Comparison of ENCODE assay signal across 9 cellular contexts in genomic region chr3:55434789-55435188, GRCh38. TPM values are rescaled to one million over a fixed set of nuclear protein-coding genes. Genes with fewer than 3 reads are reported as not detected.
DNase-seq lines count a peak whose midpoint lies in the region; ATAC-seq, FAIRE-seq and TF ChIP-seq lines count a peak whose summit lies in the region.
"Had no signal": no experiment of that assay in that cellular context is flagged by ENCODE, and none has a peak within 500 bp of the region (broad histone marks: within the 10 kb centered on the region; RNA-seq: fewer than 3 reads in every experiment).

No MANE protein-coding gene starts in this region.

- H3K36me3 ChIP-seq in left lung: no peaks in the 10 kb centered on the region

- DNase-seq in activated CD4-positive, alpha-beta memory T cell treated with anti-CD3 and anti-CD28 coated beads, Interleukin-2, amount 10 ng/mL, durations not matched to agents 7 days and 5 days: peak; percentile 20
- DNase-seq in left lung (no peak), NCI-H226 (no peak)
- DNase-seq in activated CD8-positive, alpha-beta memory T cell treated with anti-CD3 and anti-CD28 coated beads, Interleukin-2, amount 50 U/mL, for 4 hours: no peak

- no peak for TF ChIP-seq POLR2A in GM18505 (IDR thresholded peaks at IDR 0.05; ENCODE audit: borderline replicate concordance, extremely low read depth, insufficient read depth, insufficient read length)

- FAIRE-seq in G401.6 (lab: Jason Lieb, UNC): peak; percentile 48

- no peaks in the 10 kb centered on the region for H3K4me1 Mint-ChIP-seq in activated CD4-positive, alpha-beta memory T cell treated with anti-CD3 and anti-CD28 coated beads, Interleukin-2, amount 10 ng/mL, durations not matched to agents 7 days and 5 days

- H3K9me3 ChIP-seq in left lung: no peaks in the 10 kb centered on the region

- TF ChIP-seq CTCF in left lung (IDR thresholded peaks at IDR 0.05): peak; percentile 21 to 50

- H3K27me3 ChIP-seq in left lung: no peaks in the 10 kb centered on the region

- no peaks in the 10 kb centered on the region for H3K4me1 ChIP-seq in left lung

- CTCF ChIA-PET in activated CD4-positive, alpha-beta memory T cell treated with anti-CD3 and anti-CD28 coated beads, Interleukin-2, amount 10 ng/mL, durations not matched to agents 7 days and 5 days (lab: Charles Lee): no interaction called here

- H3K36me3 Mint-ChIP-seq in activated CD4-positive, alpha-beta memory T cell treated with anti-CD3 and anti-CD28 coated beads, Interleukin-2, amount 10 ng/mL, durations not matched to agents 7 days and 5 days (ENCODE audit: low read depth): no peaks in the 10 kb centered on the region

- H3K27ac ChIP-seq in left lung: no peak overlapping the region

- no peak overlapping the region for H3K27ac Mint-ChIP-seq in activated CD4-positive, alpha-beta memory T cell treated with anti-CD3 and anti-CD28 coated beads, Interleukin-2, amount 10 ng/mL, durations not matched to agents 7 days and 5 days
- H3K27ac Mint-ChIP-seq: dendritic cell treated with granulocyte-macrophage colony-stimulating factor and Interleukin-4, amounts not matched to agents 40 ng/mL and 50 ng/mL, for 4 days had no signal

- intact Hi-C loops in left lung (cut with DNase I): no loop called here

- ATAC-seq in HG03442 (IDR thresholded peaks at IDR 0.05; ENCODE audit: unreplicated experiment): peak; percentile 72
- ATAC-seq in left lung: peak; percentile 66
- ATAC-seq in GM18505 (IDR thresholded peaks at IDR 0.05; ENCODE audit: unreplicated experiment): no peak
- ATAC-seq in HG02840 (IDR thresholded peaks at IDR 0.05; ENCODE audit: low FRiP score, unreplicated experiment): no peak

- no peak overlapping the region for H3K4me3 ChIP-seq in left lung

- H3K4me3 Mint-ChIP-seq in activated CD4-positive, alpha-beta memory T cell treated with anti-CD3 and anti-CD28 coated beads, Interleukin-2, amount 10 ng/mL, durations not matched to agents 7 days and 5 days: no peak overlapping the region
- H3K4me3 Mint-ChIP-seq: dendritic cell treated with granulocyte-macrophage colony-stimulating factor and Interleukin-4, amounts not matched to agents 40 ng/mL and 50 ng/mL, for 4 days had no signal

- H3K9me3 Mint-ChIP-seq in activated CD4-positive, alpha-beta memory T cell treated with anti-CD3 and anti-CD28 coated beads, Interleukin-2, amount 10 ng/mL, durations not matched to agents 7 days and 5 days: no peaks in the 10 kb centered on the region
- H3K9me3 Mint-ChIP-seq: dendritic cell treated with granulocyte-macrophage colony-stimulating factor and Interleukin-4, amounts not matched to agents 40 ng/mL and 50 ng/mL, for 4 days had no signal

- H3K27me3 Mint-ChIP-seq in activated CD4-positive, alpha-beta memory T cell treated with anti-CD3 and anti-CD28 coated beads, Interleukin-2, amount 10 ng/mL, durations not matched to agents 7 days and 5 days: no peaks in the 10 kb centered on the region

- POLR2A ChIA-PET in activated CD4-positive, alpha-beta memory T cell treated with anti-CD3 and anti-CD28 coated beads, Interleukin-2, amount 10 ng/mL, durations not matched to agents 7 days and 5 days (lab: Charles Lee): no interaction called here

RNA-seq across cellular contexts. Expression of gene WNT5A, which starts 52.3 kb away (rescaled TPM):
- total RNA-seq in activated CD4-positive, alpha-beta memory T cell treated with anti-CD3 and anti-CD28 coated beads, Interleukin-2, amount 10 ng/mL, durations not matched to agents 7 days and 5 days: not detected
- 10 to 100 TPM; 16.8 to 18.7 TPM for total RNA-seq in left lung

Comparison
In these comparisons a context has a peak if more than half of its experiments do, and no peak if none do; other contexts are left out.
1. ATAC-seq: peak in HG03442 (single experiment) and left lung (single experiment); none in GM18505 (single experiment) and HG02840 (single experiment).
2. RNA of gene WNT5A, which starts 52.3 kb away (total RNA-seq): 16.8 to 18.7 TPM in left lung; not detected in activated CD4-positive, alpha-beta memory T cell treated with anti-CD3 and anti-CD28 coated beads, Interleukin-2, amount 10 ng/mL, durations not matched to agents 7 days and 5 days; every median in the first group is over 10 times any median in the second.